In genomic region chr5:18653216-18653752, GRCh38 we compare ENCODE assay signal across 17 cellular contexts.
DNase-seq lines count a peak whose midpoint lies in the region; ATAC-seq and TF ChIP-seq lines count a peak whose summit lies in the region.
"Had no signal": no experiment of that assay in that cellular context is flagged by ENCODE, and none has a peak within 500 bp of the region (broad histone marks: within the 10 kb centered on the region; RNA-seq: fewer than 3 reads in every experiment).

No MANE protein-coding gene starts in this region.

- H3K4me3 Mint-ChIP-seq in activated CD4-positive, alpha-beta T cell treated with anti-CD3 and anti-CD28 coated beads, Interleukin-2, amount 10 ng/mL, durations not matched to agents 24 days and 14 days: no peak overlapping the region
- H3K4me3 Mint-ChIP-seq: activated naive CD8-positive, alpha-beta T cell; brain; nephron progenitor cell had no signal

- H3K27ac Mint-ChIP-seq in activated CD4-positive, alpha-beta T cell treated with anti-CD3 and anti-CD28 coated beads, Interleukin-2, amount 10 ng/mL, durations not matched to agents 24 days and 14 days: no peak overlapping the region
- H3K27ac Mint-ChIP-seq: activated naive CD8-positive, alpha-beta T cell; brain; nephron progenitor cell had no signal

- ATAC-seq in GM18867 (IDR thresholded peaks at IDR 0.05; ENCODE audit: unreplicated experiment): peak; percentile 95
- ATAC-seq in GM21737 (IDR thresholded peaks at IDR 0.05; ENCODE audit: unreplicated experiment): peak; percentile 57
- ATAC-seq in HG03064 (IDR thresholded peaks at IDR 0.05; ENCODE audit: low read depth, unreplicated experiment): peak; percentile 87
- no peak for ATAC-seq in GM21825 (IDR thresholded peaks at IDR 0.05; ENCODE audit: unreplicated experiment)
- ATAC-seq in foreskin keratinocyte: no peak

- in situ Hi-C loops in SK-MEL-5 (cut with HindIII; ENCODE audit: low pct_unique_long_range_greater_than_20kb, low sequenced_read_pairs): no loop called here

- H3K9me3 Mint-ChIP-seq in activated CD4-positive, alpha-beta T cell treated with anti-CD3 and anti-CD28 coated beads, Interleukin-2, amount 10 ng/mL, durations not matched to agents 24 days and 14 days: peaks cover 9% of the 10 kb centered on the region

- H3K27me3 Mint-ChIP-seq in activated CD4-positive, alpha-beta T cell treated with anti-CD3 and anti-CD28 coated beads, Interleukin-2, amount 10 ng/mL, durations not matched to agents 24 days and 14 days: no peaks in the 10 kb centered on the region
- H3K27me3 Mint-ChIP-seq: activated naive CD8-positive, alpha-beta T cell; brain had no signal

- TF ChIP-seq CTCF in foreskin keratinocyte (conservative IDR thresholded peaks at IDR 0.05): no peak

- H3K4me1 Mint-ChIP-seq in activated CD4-positive, alpha-beta T cell treated with anti-CD3 and anti-CD28 coated beads, Interleukin-2, amount 10 ng/mL, durations not matched to agents 24 days and 14 days: no peaks in the 10 kb centered on the region
- H3K4me1 Mint-ChIP-seq: brain, nephron progenitor cell had no signal

- H3K27ac ChIP-seq in foreskin keratinocyte: no peak overlapping the region

- no peaks in the 10 kb centered on the region for H3K4me1 ChIP-seq in foreskin keratinocyte
- H3K4me1 ChIP-seq: Caco-2 had no signal

- intact Hi-C loops in activated CD4-positive, alpha-beta T cell treated with anti-CD3 and anti-CD28 coated beads, Interleukin-2, amount 10 ng/mL, durations not matched to agents 24 days and 14 days (cut with micrococcal nuclease): no loop called here

- H3K27me3 ChIP-seq in foreskin keratinocyte: no peaks in the 10 kb centered on the region

- DNase-seq in SK-MEL-5 (ENCODE audit: low read depth, low spot score): peak; percentile 99
- DNase-seq in activated CD4-positive, alpha-beta T cell treated with anti-CD3 and anti-CD28 coated beads, Interleukin-2, amount 10 ng/mL, durations not matched to agents 24 days and 14 days: no peak
- DNase-seq in foreskin keratinocyte: no peak
- no peak for DNase-seq in NAMALWA (ENCODE audit: low spot score)
- DNase-seq: activated CD4-positive, alpha-beta T cell treated with anti-CD3 and anti-CD28 coated beads for 48 hours; activated T-cell treated with anti-CD3 and anti-CD28 coated beads for 4 hours; Caco-2; NCI-H187 treated with DMSO at 0.1 percent for 48 hours; NCI-H510A; nephron progenitor cell; T1000 had no signal

- H3K36me3 Mint-ChIP-seq in activated CD4-positive, alpha-beta T cell treated with anti-CD3 and anti-CD28 coated beads, Interleukin-2, amount 10 ng/mL, durations not matched to agents 24 days and 14 days (ENCODE audit: low read depth): no peaks in the 10 kb centered on the region
- H3K36me3 Mint-ChIP-seq: activated naive CD8-positive, alpha-beta T cell; brain had no signal

Comparison
In these comparisons a context has a peak if more than half of its experiments do, and no peak if none do; other contexts are left out.
1. ATAC-seq: peak in GM18867 (single experiment), GM21737 (single experiment) and HG03064 (single experiment); none in GM21825 (single experiment) and foreskin keratinocyte (single experiment).